ENCODE assay signal across 10 cellular contexts in the genomic region with DNA sequence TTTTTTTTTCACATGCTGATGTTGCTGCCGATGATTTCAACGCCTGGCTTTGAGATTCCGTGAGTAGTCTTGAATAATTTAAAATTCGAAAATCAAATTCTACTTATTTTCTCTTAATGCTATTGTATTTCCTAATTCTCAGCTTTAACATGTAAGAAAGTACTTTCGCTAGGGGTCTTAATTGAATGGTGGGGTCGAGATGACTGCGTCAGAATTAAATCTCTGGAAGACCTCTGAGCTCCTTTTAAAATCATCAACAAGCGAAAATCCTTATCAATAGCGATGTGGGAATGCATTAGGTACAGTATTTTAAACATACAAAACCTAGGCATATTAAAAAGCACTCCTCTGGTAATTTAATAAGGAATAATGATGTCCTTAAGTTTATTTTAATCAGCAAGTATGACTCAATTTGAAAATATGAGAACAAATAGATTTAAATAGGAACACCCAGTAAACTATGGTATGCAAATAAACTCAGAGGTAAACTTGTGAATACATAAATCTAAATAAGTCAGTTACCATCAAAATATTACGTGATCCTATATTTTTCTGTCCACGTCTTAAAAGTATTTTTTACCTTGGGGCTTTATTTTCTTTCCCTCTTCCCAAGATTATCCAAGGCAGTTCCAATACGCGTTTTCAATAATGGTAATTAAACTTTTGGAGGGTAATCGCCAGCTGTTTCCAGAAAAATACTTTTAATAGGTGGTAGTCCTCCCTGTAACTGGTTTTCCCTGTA. TPM values are rescaled to one million over a fixed set of nuclear protein-coding genes. Genes with fewer than 3 reads are reported as not detected.
DNase-seq lines count a peak whose midpoint lies in the region; ATAC-seq and TF ChIP-seq lines count a peak whose summit lies in the region.
"Had no signal": no experiment of that assay in that cellular context is flagged by ENCODE, and none has a peak within 500 bp of the region (broad histone marks: within the 10 kb centered on the region; RNA-seq: fewer than 3 reads in every experiment).

No MANE protein-coding gene starts in this region.

- H4K20me1 ChIP-seq in OCI-LY7 (ENCODE audit: insufficient read depth, low read length): no peaks in the 10 kb centered on the region

- peaks cover 23% of the 10 kb centered on the region for H3K4me1 Mint-ChIP-seq in activated T-cell treated with anti-CD3 and anti-CD28 coated beads, Interleukin-2, amount 50 U/mL, for 72 hours (ENCODE audit: low read depth)
- peaks cover 16% of the 10 kb centered on the region for H3K4me1 Mint-ChIP-seq in activated CD8-positive, alpha-beta T cell treated with anti-CD3 and anti-CD28 coated beads for 36 hours (ENCODE audit: low read depth)
- peaks cover 16% of the 10 kb centered on the region for H3K4me1 Mint-ChIP-seq in type B pancreatic cell (ENCODE audit: unreplicated experiment)

- POLR2A ChIA-PET in activated CD8-positive, alpha-beta T cell treated with anti-CD3 and anti-CD28 coated beads for 36 hours (lab: Charles Lee): interaction anchor here (0.6 kb wide), 2 partner anchors 142 to 319 kb away, joined by 3 read pairs; no protein-coding TSS in a partner anchor
- POLR2A ChIA-PET in OCI-LY7 (lab: Charles Lee): interaction anchor here (0.6 kb wide), 1 partner anchor 65 kb away, joined by 3 read pairs; no protein-coding TSS in a partner anchor

- H3K36me3 ChIP-seq in liver (ENCODE audit: control insufficient read depth in 4 of 4, insufficient read depth in 3 of 4, low read depth in 1 of 4, low read length in 3 of 4): peaks cover 0 to 1% (median 0%) of the 10 kb centered on the region in 4 donors
- H3K36me3 ChIP-seq in OCI-LY7 (ENCODE audit: insufficient read depth, low read length): no peaks in the 10 kb centered on the region

- no peaks in the 10 kb centered on the region for H3K79me2 ChIP-seq in OCI-LY7 (ENCODE audit: insufficient read depth, low read depth, low read length)

- TF ChIP-seq CTCF in activated CD8-positive, alpha-beta T cell treated with anti-CD3 and anti-CD28 coated beads for 36 hours (IDR thresholded peaks at IDR 0.05): no peak
- TF ChIP-seq CTCF in liver (IDR thresholded peaks at IDR 0.05; ENCODE audit: low read depth, low read length, missing input control) (no peak), type B pancreatic cell (conservative IDR thresholded peaks at IDR 0.05) (no peak), OCI-LY7 (conservative IDR thresholded peaks at IDR 0.05; ENCODE audit: low read length) (no peak)

- CTCF ChIA-PET in activated CD8-positive, alpha-beta T cell treated with anti-CD3 and anti-CD28 coated beads for 36 hours (lab: Charles Lee): interaction anchor here (1.0 kb wide), 1 partner anchor 13 kb away, joined by 3 read pairs; no protein-coding TSS in a partner anchor
- CTCF ChIA-PET in OCI-LY7 (lab: Charles Lee; ENCODE audit: unreplicated experiment): no interaction called here

- peaks cover 0 to 13% (median 4%) of the 10 kb centered on the region in 4 donors for H3K4me1 ChIP-seq in liver (ENCODE audit: control insufficient read depth in 4 of 4, insufficient read depth in 4 of 4, low read length in 3 of 4)
- no peaks in the 10 kb centered on the region for H3K4me1 ChIP-seq in OCI-LY7 (ENCODE audit: insufficient read depth, low read length, poor library complexity, severe bottlenecking)

- H3K27me3 ChIP-seq in liver (ENCODE audit: control insufficient read depth in 4 of 4, insufficient read depth in 4 of 4, low read length in 3 of 4): no peaks in the 10 kb centered on the region

- ATAC-seq in activated T-cell treated with anti-CD3 and anti-CD28 coated beads, Interleukin-2, amount 50 U/mL, for 72 hours (replicated peaks in 1 of 2): no peak
- ATAC-seq in activated CD8-positive, alpha-beta T cell treated with anti-CD3 and anti-CD28 coated beads for 36 hours: no peak

- no peaks in the 10 kb centered on the region for H3K9me2 ChIP-seq in OCI-LY7 (ENCODE audit: insufficient read depth, low read length)

- H3K36me3 Mint-ChIP-seq in activated T-cell treated with anti-CD3 and anti-CD28 coated beads, Interleukin-2, amount 50 U/mL, for 72 hours (ENCODE audit: insufficient read depth in 2 of 2): peaks cover 14 to 23% of the 10 kb centered on the region in 2 donors
- peaks cover 12% of the 10 kb centered on the region for H3K36me3 Mint-ChIP-seq in activated CD8-positive, alpha-beta T cell treated with anti-CD3 and anti-CD28 coated beads for 36 hours (ENCODE audit: low read depth)
- peaks cover 17% of the 10 kb centered on the region for H3K36me3 Mint-ChIP-seq in type B pancreatic cell

- WGBS in liver: 6% methylated on average over 14 of the region's 14 CpGs

- H3K27ac ChIP-seq in liver (ENCODE audit: low read depth in 1 of 2, low read length in 2 of 2) (peak overlapping the region; percentile 87 to 94), OCI-LY7 (ENCODE audit: low read depth, low read length, poor library complexity, severe bottlenecking) (no peak overlapping the region)

- intact Hi-C loops in activated CD8-positive, alpha-beta T cell treated with anti-CD3 and anti-CD28 coated beads for 36 hours (cut with micrococcal nuclease): loop anchor here (10.0 kb wide), 1 partner anchor 939 kb away; no protein-coding TSS in a partner anchor
- intact Hi-C loops in OCI-LY7 (cut with micrococcal nuclease; ENCODE audit: unreplicated experiment): no loop called here

- H3K27me3 Mint-ChIP-seq in activated T-cell treated with anti-CD3 and anti-CD28 coated beads, Interleukin-2, amount 50 U/mL, for 72 hours (ENCODE audit: low read depth): peaks cover 64% of the 10 kb centered on the region
- peaks cover 72% of the 10 kb centered on the region for H3K27me3 Mint-ChIP-seq in activated CD8-positive, alpha-beta T cell treated with anti-CD3 and anti-CD28 coated beads for 36 hours
- H3K27me3 Mint-ChIP-seq in type B pancreatic cell: peaks cover 85% of the 10 kb centered on the region

- H3K9ac ChIP-seq in liver (ENCODE audit: low read depth in 1 of 2, low read length in 2 of 2): peak overlapping the region; percentile 49 to 81

- H3K4me2 ChIP-seq in OCI-LY7 (ENCODE audit: low read length): no peak overlapping the region

- no TSS peak for BruUV-seq in OCI-LY7 (replicated peaks; lab: Mats Ljungman, UMichigan)

- H2AFZ ChIP-seq in OCI-LY7 (ENCODE audit: low read length): no peak overlapping the region

- H3K4me3 ChIP-seq in liver (ENCODE audit: low read depth in 1 of 3, low read length in 3 of 3): peak overlapping the region; percentile 55 to 92 (median 55)
- H3K4me3 ChIP-seq in OCI-LY7 (ENCODE audit: low read depth, low read length, poor library complexity, severe bottlenecking): no peak overlapping the region

- DNase-seq in activated T-cell treated with anti-CD3 and anti-CD28 coated beads, Interleukin-2, amount 50 U/mL, for 72 hours: no peak
- DNase-seq in activated T-cell treated with anti-CD3 and anti-CD28 coated beads for 4 hours (no peak), type B pancreatic cell (ENCODE audit: extremely low spot score, unreplicated experiment) (no peak), OCI-LY7 (ENCODE audit: low spot score) (no peak), NCI-H187 treated with DMSO at 0.1 percent for 48 hours (lab: John Stamatoyannopoulos, UW) (no peak), C1 segment of cervical spinal cord (lab: John Stamatoyannopoulos, UW) (no peak)
- DNase-seq in activated CD8-positive, alpha-beta T cell treated with anti-CD3 and anti-CD28 coated beads for 36 hours: no peak
- DNase-seq: effector CD4-positive, alpha-beta T cell had no signal

- peak overlapping the region; percentile 83 to 96 for H3K4me3 Mint-ChIP-seq in activated T-cell treated with anti-CD3 and anti-CD28 coated beads, Interleukin-2, amount 50 U/mL, for 72 hours
- peak overlapping the region; percentile 53 for H3K4me3 Mint-ChIP-seq in activated CD8-positive, alpha-beta T cell treated with anti-CD3 and anti-CD28 coated beads for 36 hours
- H3K4me3 Mint-ChIP-seq in type B pancreatic cell: peak overlapping the region; percentile 91

- H3K9me3 Mint-ChIP-seq in activated T-cell treated with anti-CD3 and anti-CD28 coated beads, Interleukin-2, amount 50 U/mL, for 72 hours: peaks cover 0 to 2% of the 10 kb centered on the region in 2 donors
- peaks cover 12% of the 10 kb centered on the region for H3K9me3 Mint-ChIP-seq in activated CD8-positive, alpha-beta T cell treated with anti-CD3 and anti-CD28 coated beads for 36 hours
- H3K9me3 Mint-ChIP-seq in type B pancreatic cell: no peaks in the 10 kb centered on the region

- H3K27ac Mint-ChIP-seq in activated T-cell treated with anti-CD3 and anti-CD28 coated beads, Interleukin-2, amount 50 U/mL, for 72 hours: peak overlapping the region; percentile 93
- H3K27ac Mint-ChIP-seq in activated CD8-positive, alpha-beta T cell treated with anti-CD3 and anti-CD28 coated beads for 36 hours: peak overlapping the region; percentile 66
- peak overlapping the region; percentile 93 for H3K27ac Mint-ChIP-seq in type B pancreatic cell

- TF ChIP-seq RAD21 in liver (IDR thresholded peaks at IDR 0.05): no peak

- no peaks in the 10 kb centered on the region for H3K9me3 ChIP-seq in liver (ENCODE audit: control insufficient read depth in 4 of 4, low read length in 3 of 4)
- H3K9me3 ChIP-seq in OCI-LY7 (ENCODE audit: low read length): 0 out of 2 replicates have a peak, but pooled peaks cover 4% of the 10 kb centered on the region

TF ChIP-seq in liver, 16 proteins besides CTCF, POLR2A, EP300 and RAD21 (continues in another document):
- no peak for TF ChIP-seq NR2F2 (IDR thresholded peaks at IDR 0.05)
- TF ChIP-seq, protein P1, sequence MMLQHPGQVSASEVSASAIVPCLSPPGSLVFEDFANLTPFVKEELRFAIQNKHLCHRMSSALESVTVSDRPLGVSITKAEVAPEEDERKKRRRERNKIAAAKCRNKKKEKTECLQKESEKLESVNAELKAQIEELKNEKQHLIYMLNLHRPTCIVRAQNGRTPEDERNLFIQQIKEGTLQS (IDR thresholded peaks at IDR 0.05): no peak

RNA-seq across cellular contexts. Expression of a gene that starts 1.4 kb away (rescaled TPM):
- total RNA-seq in activated T-cell treated with anti-CD3 and anti-CD28 coated beads, Interleukin-2, amount 50 U/mL, for 72 hours: under 1 TPM; 0.17 to 0.97 TPM
- total RNA-seq in activated CD8-positive, alpha-beta T cell treated with anti-CD3 and anti-CD28 coated beads for 36 hours: not detected
- total RNA-seq in liver (10 to 100 TPM in 1 of 2 donors, 1 to 10 TPM in 1; 8.0 to 37.5 TPM), type B pancreatic cell (ENCODE audit: low replicate concordance) (51.0 and 58.9 TPM in 2 replicates), OCI-LY7 (2022) (not detected in 2 replicates)
- 10 to 100 TPM; 13.0 to 19.2 TPM for polyA plus RNA-seq in liver
- total RNA-seq in OCI-LY7 (2014; rRNA removed; shearing (Covaris generic)): not detected in 2 replicates

RNA-seq across cellular contexts. Expression of a gene that starts 1.8 kb away (rescaled TPM):
- not detected for total RNA-seq in activated T-cell treated with anti-CD3 and anti-CD28 coated beads, Interleukin-2, amount 50 U/mL, for 72 hours
- not detected for total RNA-seq in activated CD8-positive, alpha-beta T cell treated with anti-CD3 and anti-CD28 coated beads for 36 hours
- 10 to 100 TPM in 1 of 2 donors, 1 to 10 TPM in 1; 2.0 to 21.7 TPM for total RNA-seq in liver
- 1 to 10 TPM in 1 of 2 donors, under 1 TPM in 1; 0.74 to 5.2 TPM for polyA plus RNA-seq in liver
- total RNA-seq in type B pancreatic cell (ENCODE audit: low replicate concordance): 3.0 and 4.6 TPM in 2 replicates
- not detected in 2 replicates for total RNA-seq in OCI-LY7 (2014; rRNA removed; shearing (Covaris generic))
- not detected in 2 replicates for total RNA-seq in OCI-LY7 (2022)
- total RNA-seq: myocyte had no signal

Comparison
In these comparisons a context has a peak if more than half of its experiments do, and no peak if none do; other contexts are left out.
1. RNA of a gene that starts 1.4 kb away (total RNA-seq): 51.0 to 58.9 TPM in type B pancreatic cell and 8.0 to 37.5 TPM in liver; 0.17 to 0.97 TPM in activated T-cell treated with anti-CD3 and anti-CD28 coated beads, Interleukin-2, amount 50 U/mL, for 72 hours, not detected in activated CD8-positive, alpha-beta T cell treated with anti-CD3 and anti-CD28 coated beads for 36 hours and not detected in OCI-LY7; every median in the first group is over 4 times any median in the second.
2. Peak in every context shown above with its lines, with median percentiles within 50 percentile points of each other: H3K27ac Mint-ChIP-seq and H3K4me3 Mint-ChIP-seq.